14 cellular contexts compared by ENCODE assay signal in genomic region chr7:2193120-2193519, GRCh38. TPM values are rescaled to one million over a fixed set of nuclear protein-coding genes. Genes with fewer than 3 reads are reported as not detected.
DNase-seq lines count a peak whose midpoint lies in the region; ATAC-seq and TF ChIP-seq lines count a peak whose summit lies in the region.
"Had no signal": no experiment of that assay in that cellular context is flagged by ENCODE, and none has a peak within 500 bp of the region (broad histone marks: within the 10 kb centered on the region; RNA-seq: fewer than 3 reads in every experiment).

No MANE protein-coding gene starts in this region.

- H2AK5ac ChIP-seq in H9 (ENCODE audit: insufficient read length, low read length) = no peak overlapping the region

- H3K4ac ChIP-seq in H9 (ENCODE audit: low read depth, low read length) = no peak overlapping the region

- no peak overlapping the region for H3K56ac ChIP-seq in H9 (ENCODE audit: insufficient read length, low read depth, low read length)

- no peaks in the 10 kb centered on the region for H4K20me1 ChIP-seq in H9 (ENCODE audit: control insufficient read depth, insufficient read depth, insufficient read length)

- peaks cover 10 to 21% of the 10 kb centered on the region in 2 experiments; a peak in 4 of 5 replicates for H3K9me3 Mint-ChIP-seq in H9
- H3K9me3 Mint-ChIP-seq in WTC11 = peaks cover 34% of the 10 kb centered on the region
- no peaks in the 10 kb centered on the region for H3K9me3 Mint-ChIP-seq in natural killer cell treated with Interleukin-12 subunit alpha and Interleukin-12 subunit beta and Interleukin-15 and Interleukin-18, amount 100 ng/mL, for 72 hours

- H3T11ph ChIP-seq in H9 (ENCODE audit: low read length) = no peak overlapping the region

- no peak overlapping the region for H2BK20ac ChIP-seq in H9 (ENCODE audit: low read depth, low read length, poor library complexity, severe bottlenecking)

- POLR2A ChIA-PET in WTC11 (lab: Charles Lee) = no interaction called here

- H3K18ac ChIP-seq in H9 (ENCODE audit: insufficient read length, low read depth, low read length) = no peak overlapping the region

- H3K4me3 Mint-ChIP-seq in H9 (no peak overlapping the region), WTC11 (no peak overlapping the region)
- no peak overlapping the region for H3K4me3 Mint-ChIP-seq in natural killer cell treated with Interleukin-12 subunit alpha and Interleukin-12 subunit beta and Interleukin-15 and Interleukin-18, amount 100 ng/mL, for 72 hours
- H3K4me3 Mint-ChIP-seq: naive thymus-derived CD4-positive, alpha-beta T cell had no signal

- H3K27ac ChIP-seq in H9 (ENCODE audit: insufficient read length, low read depth, low read length) (no peak overlapping the region), skeletal muscle tissue (ENCODE audit: low read depth, low read length) (no peak overlapping the region), body of pancreas (no peak overlapping the region)
- H3K27ac ChIP-seq: heart left ventricle, uterus had no signal

- H3K4me3 ChIP-seq in skeletal muscle tissue (ENCODE audit: low read length in 3 of 3) (peak overlapping the region in 1 of 3 donors; percentile 12), body of pancreas (no peak overlapping the region)
- H3K4me3 ChIP-seq: heart left ventricle, uterus had no signal

- H4K91ac ChIP-seq in H9 (ENCODE audit: insufficient read length, low read depth, low read length) = no peak overlapping the region

- peaks cover 53 to 70% (median 55%) of the 10 kb centered on the region in 3 experiments for H3K36me3 Mint-ChIP-seq in H9 (ENCODE audit: insufficient read depth in 1 of 3, low read depth in 3 of 3)
- peaks cover 58% of the 10 kb centered on the region for H3K36me3 Mint-ChIP-seq in WTC11
- peaks cover 13% of the 10 kb centered on the region for H3K36me3 Mint-ChIP-seq in natural killer cell treated with Interleukin-12 subunit alpha and Interleukin-12 subunit beta and Interleukin-15 and Interleukin-18, amount 100 ng/mL, for 72 hours

- H3K27me3 ChIP-seq in H9 (ENCODE audit: insufficient read depth, low read length) = no peaks in the 10 kb centered on the region; the same call in 1 of the 2 replicates
- no peaks in the 10 kb centered on the region for H3K27me3 ChIP-seq in skeletal muscle tissue (ENCODE audit: control insufficient read depth in 3 of 3, insufficient read depth in 3 of 3, low read length in 3 of 3)
- no peaks in the 10 kb centered on the region for H3K27me3 ChIP-seq in body of pancreas
- H3K27me3 ChIP-seq: heart left ventricle, uterus had no signal

- H3K36me3 ChIP-seq in skeletal muscle tissue (ENCODE audit: control insufficient read depth in 3 of 3, insufficient read depth in 3 of 3, low read length in 3 of 3) = no peaks in the 10 kb centered on the region
- no peaks in the 10 kb centered on the region for H3K36me3 ChIP-seq in body of pancreas (replicated peaks in 1 of 2; ENCODE audit: insufficient read depth in 1 of 2, low read depth in 2 of 2)
- H3K36me3 ChIP-seq: uterus had no signal

- H3K23ac ChIP-seq in H9 (ENCODE audit: insufficient read length, low read depth, low read length) = no peak overlapping the region

- no peak for TF ChIP-seq POLR2A in body of pancreas (IDR thresholded peaks at IDR 0.05)

- H2AFZ ChIP-seq in H9 (ENCODE audit: low read length) = no peak overlapping the region

- no peak overlapping the region for H2BK15ac ChIP-seq in H9 (ENCODE audit: low read depth, low read length)

- WGBS in H9 (ENCODE audit: extremely low coverage, insufficient read length, low lambda C conversion rate) = no CpG with 5 or more reads among the region's 15 CpGs
- WGBS in body of pancreas, 2 donors = 87 to 92% methylated on average over 11 to 15 of the region's 15 CpGs

- H2BK12ac ChIP-seq in H9 (ENCODE audit: insufficient read length, low read depth, low read length) = no peak overlapping the region

- no peak overlapping the region for H2BK120ac ChIP-seq in H9 (ENCODE audit: low read depth, low read length, poor library complexity, severe bottlenecking)

- H3K4me1 Mint-ChIP-seq in H9 (no peaks in the 10 kb centered on the region), WTC11 (no peaks in the 10 kb centered on the region)
- H3K4me1 Mint-ChIP-seq in natural killer cell treated with Interleukin-12 subunit alpha and Interleukin-12 subunit beta and Interleukin-15 and Interleukin-18, amount 100 ng/mL, for 72 hours (ENCODE audit: low read depth in 2 of 2) = peaks cover 5 to 6% of the 10 kb centered on the region in 2 donors

- no peaks in the 10 kb centered on the region; the same call in 1 of the 2 replicates for H3K79me2 ChIP-seq in H9 (ENCODE audit: insufficient read depth, low read length)

- peak; percentile 28 for DNase-seq in H9
- peak; percentile 95 for DNase-seq in NCI-H2029 treated with DMSO at 0.1 percent for 48 hours (lab: John Stamatoyannopoulos, UW)
- DNase-seq in WTC11 (ENCODE audit: low spot score) = no peak
- DNase-seq in natural killer cell treated with Interleukin-12 subunit alpha and Interleukin-12 subunit beta and Interleukin-15 and Interleukin-18, amount 100 ng/mL, for 72 hours (ENCODE audit: low spot score) = no peak
- no peak for DNase-seq in body of pancreas
- no peak for DNase-seq in T-helper 2 cell
- DNase-seq: heart left ventricle; IMR-90; naive thymus-derived CD4-positive, alpha-beta T cell; NCI-H1048; retina; stimulated activated CD4-positive, alpha-beta T cell treated with anti-CD3 and anti-CD28 coated beads, Interleukin-1b, Interleukin-23, amount 100 ng/mL, for 48 hours; uterus had no signal

- H3K27ac Mint-ChIP-seq in H9 (peak overlapping the region in 2 of 3 experiments; percentile 67 to 77; a peak in 3 of 7 replicates), WTC11 (no peak overlapping the region)
- H3K27ac Mint-ChIP-seq in natural killer cell treated with Interleukin-12 subunit alpha and Interleukin-12 subunit beta and Interleukin-15 and Interleukin-18, amount 100 ng/mL, for 72 hours = no peak overlapping the region
- H3K27ac Mint-ChIP-seq: naive thymus-derived CD4-positive, alpha-beta T cell had no signal

- no peaks in the 10 kb centered on the region for H3K4me1 ChIP-seq in H9 (ENCODE audit: insufficient read depth, low read length)
- H3K4me1 ChIP-seq in skeletal muscle tissue (ENCODE audit: control insufficient read depth in 3 of 3, insufficient read depth in 3 of 3, low read length in 3 of 3) = peaks cover 31 to 47% (median 40%) of the 10 kb centered on the region in 3 donors
- H3K4me1 ChIP-seq in body of pancreas = no peaks in the 10 kb centered on the region
- H3K4me1 ChIP-seq: uterus had no signal

- no peak overlapping the region for H4K8ac ChIP-seq in H9 (replicated peaks; ENCODE audit: insufficient read length, low read depth, low read length)

- no peaks in the 10 kb centered on the region for H3K79me1 ChIP-seq in H9 (ENCODE audit: insufficient read depth, low read depth, low read length, poor library complexity, severe bottlenecking)

- H3K14ac ChIP-seq in H9 (ENCODE audit: insufficient read depth, low read length) = no peak overlapping the region; the same call in 1 of the 2 replicates

- ATAC-seq in WTC11 (peak; percentile 46), body of pancreas (no peak)
- no peak for ATAC-seq in natural killer cell treated with Interleukin-12 subunit alpha and Interleukin-12 subunit beta and Interleukin-15 and Interleukin-18, amount 100 ng/mL, for 72 hours
- ATAC-seq: heart left ventricle; naive thymus-derived CD4-positive, alpha-beta T cell had no signal

- H4K5ac ChIP-seq in H9 (ENCODE audit: insufficient read length, low read depth, low read length) = no peak overlapping the region

- H3K23me2 ChIP-seq in H9 (ENCODE audit: insufficient read length, low read depth, low read length, poor library complexity, severe bottlenecking) = no peaks in the 10 kb centered on the region

- H3K4me2 ChIP-seq in H9 (ENCODE audit: insufficient read depth, insufficient read length, low read length) = no peak overlapping the region

- CTCF ChIA-PET in WTC11 (lab: Charles Lee) = no interaction called here

- H3K9ac ChIP-seq in H9 (ENCODE audit: extremely low read depth, insufficient read length, low read length) (no peak overlapping the region), skeletal muscle tissue (ENCODE audit: low read depth in 1 of 3, low read length in 3 of 3) (peak overlapping the region in 2 of 3 donors; percentile 20 to 54)

- H3K27me3 Mint-ChIP-seq in H9 (ENCODE audit: low read depth) = no peaks in the 10 kb centered on the region
- H3K27me3 Mint-ChIP-seq in WTC11 (ENCODE audit: low read depth) = no peaks in the 10 kb centered on the region
- H3K27me3 Mint-ChIP-seq in natural killer cell treated with Interleukin-12 subunit alpha and Interleukin-12 subunit beta and Interleukin-15 and Interleukin-18, amount 100 ng/mL, for 72 hours = no peaks in the 10 kb centered on the region
- H3K27me3 Mint-ChIP-seq: naive thymus-derived CD4-positive, alpha-beta T cell had no signal

- TF ChIP-seq CTCF in H9 (conservative IDR thresholded peaks at IDR 0.05) (no peak), WTC11 (IDR thresholded peaks at IDR 0.05) (no peak), body of pancreas (IDR thresholded peaks at IDR 0.05) (no peak)

- no peak overlapping the region for H2BK5ac ChIP-seq in H9 (ENCODE audit: insufficient read length, low read length)

- intact Hi-C loops in body of pancreas (cut with DNase I) = no loop called here

- H3K9me3 ChIP-seq in H9 (ENCODE audit: control insufficient read depth, low read depth, low read length) (no peaks in the 10 kb centered on the region), skeletal muscle tissue (ENCODE audit: control insufficient read depth in 3 of 3, low read length in 3 of 3) (peaks cover 0 to 3% (median 0%) of the 10 kb centered on the region in 3 donors), body of pancreas (no peaks in the 10 kb centered on the region)
- H3K9me3 ChIP-seq: uterus had no signal

RNA-seq across cellular contexts. Expression of gene MAD1L1, which starts 39.6 kb away (rescaled TPM):
- 37.4 and 39.0 TPM in 2 replicates for total RNA-seq in H9 (2021)
- total RNA-seq in WTC11 (2021) = 43.8 to 47.8 TPM (median 46.7 TPM) in 3 replicates
- 42.3 TPM for total RNA-seq in skeletal muscle tissue
- 10 to 100 TPM; 39.5 to 79.4 TPM for total RNA-seq in natural killer cell treated with Interleukin-12 subunit alpha and Interleukin-12 subunit beta and Interleukin-15 and Interleukin-18, amount 100 ng/mL, for 72 hours
- 10 to 100 TPM; 14.0 to 66.9 TPM for total RNA-seq in body of pancreas

RNA-seq across cellular contexts. Expression of gene MRM2, which starts 48.9 kb away (rescaled TPM):
- total RNA-seq in H9 (2021) = 57.2 and 59.0 TPM in 2 replicates
- 33.6 to 38.9 TPM (median 34.7 TPM) in 3 replicates for total RNA-seq in WTC11 (2021)
- total RNA-seq in skeletal muscle tissue = 16.7 TPM
- total RNA-seq in natural killer cell treated with Interleukin-12 subunit alpha and Interleukin-12 subunit beta and Interleukin-15 and Interleukin-18, amount 100 ng/mL, for 72 hours = 10 to 100 TPM; 30.0 to 34.5 TPM
- 1 to 10 TPM; 7.6 to 8.8 TPM for total RNA-seq in body of pancreas

RNA-seq across cellular contexts. Expression of gene NUDT1, which starts 48.9 kb away (rescaled TPM):
- total RNA-seq in H9 (2021) (80.3 and 84.7 TPM in 2 replicates), WTC11 (2021) (100 to 108 TPM (median 102 TPM) in 3 replicates), skeletal muscle tissue (20.9 TPM), body of pancreas (10 to 100 TPM in 1 of 2 donors, not detected in 1; 26.2 TPM)
- 10 to 100 TPM; 31.7 to 65.2 TPM for total RNA-seq in natural killer cell treated with Interleukin-12 subunit alpha and Interleukin-12 subunit beta and Interleukin-15 and Interleukin-18, amount 100 ng/mL, for 72 hours

Comparison
In these comparisons a context has a peak if more than half of its experiments do, and no peak if none do; other contexts are left out.
1. DNase-seq: peak in H9 (single experiment) and NCI-H2029 treated with DMSO at 0.1 percent for 48 hours (single experiment); none in WTC11 (single experiment), natural killer cell treated with Interleukin-12 subunit alpha and Interleukin-12 subunit beta and Interleukin-15 and Interleukin-18, amount 100 ng/mL, for 72 hours (single experiment), body of pancreas (0 of 4) and T-helper 2 cell (0 of 5).
2. H3K27ac Mint-ChIP-seq: peak in H9 (2 of 3); none in WTC11 (single experiment) and natural killer cell treated with Interleukin-12 subunit alpha and Interleukin-12 subunit beta and Interleukin-15 and Interleukin-18, amount 100 ng/mL, for 72 hours (0 of 2).